Comparison of ENCODE assay signal across 26 cellular contexts in the genomic region with DNA sequence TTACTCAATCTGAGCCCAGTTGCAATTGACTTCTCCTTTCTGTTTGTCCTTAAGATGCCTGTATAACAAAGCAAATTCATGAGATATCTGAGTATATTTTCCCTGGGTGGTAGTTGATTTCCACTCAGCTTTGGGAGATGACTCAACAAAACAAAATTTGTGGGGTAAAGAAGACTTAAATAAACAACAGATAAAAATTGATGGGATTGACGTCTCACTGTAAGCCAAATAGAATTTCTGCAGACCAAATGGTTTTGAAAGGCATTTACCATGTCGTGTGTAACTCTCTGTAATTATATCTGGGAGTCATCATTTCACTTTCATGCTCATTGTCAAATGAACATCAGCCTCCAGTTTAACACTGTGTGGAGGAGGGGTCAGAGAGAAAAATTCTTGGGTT.
"Had no signal": no experiment of that assay in that cellular context is flagged by ENCODE, and none has a peak within 500 bp of the region (broad histone marks: within the 10 kb centered on the region; RNA-seq: fewer than 3 reads in every experiment).

No MANE protein-coding gene starts in this region.

- H3K4me3 ChIP-seq: dorsolateral prefrontal cortex, gastroesophageal sphincter, heart left ventricle, hepatocyte, lower lobe of right lung, mucosa of descending colon, neural progenitor cell, prostate gland, right atrium auricular region, stomach, thyroid gland, vagina had no signal

- ATAC-seq: foreskin keratinocyte; gastroesophageal sphincter; heart left ventricle; left colon; left ventricle myocardium superior; lower lobe of right lung; mucosa of descending colon; sciatic nerve; stimulated activated effector memory CD8-positive, alpha-beta T cell treated with anti-CD3 and anti-CD28 coated beads, Interleukin-12 subunit alpha, Interleukin-12 subunit beta, amount 100 ng/mL, for 72 hours had no signal

- H3K9me3 Mint-ChIP-seq: neural progenitor cell had no signal

- DNase-seq: dorsolateral prefrontal cortex; effector CD4-positive, alpha-beta T cell; foreskin keratinocyte; heart left ventricle; islet precursor cell; kidney glomerular epithelial cell; left colon; left ventricle myocardium superior; lower lobe of right lung; mucosa of descending colon; naive B cell; stimulated activated CD4-positive, alpha-beta T cell treated with anti-CD3 and anti-CD28 coated beads, Interleukin-2, amount 100 ng/mL, for 24 hours; stimulated activated CD4-positive, alpha-beta T cell treated with anti-CD3 and anti-CD28 coated beads, Interleukin-4, amount 100 ng/mL, for 24 hours; stimulated activated naive CD4-positive, alpha-beta T cell treated with Interleukin-2 at 50 U/mL for 16 hours; stomach; thyroid gland; trophoblast cell had no signal

- H3K36me3 Mint-ChIP-seq: neural progenitor cell; stimulated activated effector memory CD8-positive, alpha-beta T cell treated with anti-CD3 and anti-CD28 coated beads, Interleukin-12 subunit alpha, Interleukin-12 subunit beta, amount 100 ng/mL, for 72 hours had no signal

- H3K4me3 Mint-ChIP-seq: naive B cell; nephron; neural progenitor cell; stimulated activated effector memory CD8-positive, alpha-beta T cell treated with anti-CD3 and anti-CD28 coated beads, Interleukin-12 subunit alpha, Interleukin-12 subunit beta, amount 100 ng/mL, for 72 hours had no signal

- H3K4me1 Mint-ChIP-seq: stimulated activated effector memory CD8-positive, alpha-beta T cell treated with anti-CD3 and anti-CD28 coated beads, Interleukin-12 subunit alpha, Interleukin-12 subunit beta, amount 100 ng/mL, for 72 hours had no signal

- H3K27ac Mint-ChIP-seq: naive B cell; nephron; neural progenitor cell; stimulated activated effector memory CD8-positive, alpha-beta T cell treated with anti-CD3 and anti-CD28 coated beads, Interleukin-12 subunit alpha, Interleukin-12 subunit beta, amount 100 ng/mL, for 72 hours had no signal
